In genomic region chr15:41987925-41988275, GRCh38 we compare ENCODE assay signal across 22 cellular contexts. TPM values are rescaled to one million over a fixed set of nuclear protein-coding genes. Genes with fewer than 3 reads are reported as not detected.
DNase-seq lines count a peak whose midpoint lies in the region; ATAC-seq and TF ChIP-seq lines count a peak whose summit lies in the region.
"Had no signal": no experiment of that assay in that cellular context is flagged by ENCODE, and none has a peak within 500 bp of the region (broad histone marks: within the 10 kb centered on the region; RNA-seq: fewer than 3 reads in every experiment).

No MANE protein-coding gene starts in this region.

- no peak for TF ChIP-seq POLR2A in spleen (IDR thresholded peaks at IDR 0.05)

- no peaks in the 10 kb centered on the region for H3K27me3 Mint-ChIP-seq in endodermal cell (ENCODE audit: insufficient read depth)
- H3K27me3 Mint-ChIP-seq: CD4-positive, alpha-beta memory T cell had no signal

- H3K9me3 ChIP-seq in RWPE2 (ENCODE audit: severe bottlenecking) = no peaks in the 10 kb centered on the region
- H3K9me3 ChIP-seq in endodermal cell (ENCODE audit: control insufficient read depth, low read length) = no peaks in the 10 kb centered on the region
- H3K9me3 ChIP-seq in spleen = no peaks in the 10 kb centered on the region

- H3K4me1 ChIP-seq in RWPE2 (ENCODE audit: insufficient read depth, poor library complexity, severe bottlenecking) (no peaks in the 10 kb centered on the region), endodermal cell (ENCODE audit: control insufficient read depth, insufficient read depth, low read length) (no peaks in the 10 kb centered on the region), spleen (peaks cover 0 to 3% (median 0%) of the 10 kb centered on the region in 6 donors)

- TF ChIP-seq CTCF in RWPE2 (IDR thresholded peaks at IDR 0.05; ENCODE audit: poor library complexity, severe bottlenecking) (no peak), endodermal cell (conservative IDR thresholded peaks at IDR 0.05) (no peak), spleen (IDR thresholded peaks at IDR 0.05 in 8 of 11, conservative IDR thresholded peaks at IDR 0.05 in 3 of 11) (no peak)

- DNase-seq in RWPE2 (ENCODE audit: low spot score) (peak; percentile 51), endodermal cell (peak; percentile 22), mesenteric fat pad (ENCODE audit: low spot score) (peak; percentile 74), spleen (peak; percentile 37), substantia nigra (lab: John Stamatoyannopoulos, UW) (no peak)
- DNase-seq: C1 segment of cervical spinal cord; Calu3; CD4-positive, alpha-beta memory T cell; COR-L47; DMS53; DMS79 treated with DMSO at 0.1 percent for 48 hours; GF-D8; H9 had no signal

- H3K4me1 Mint-ChIP-seq in endodermal cell = peaks cover 2% of the 10 kb centered on the region
- H3K4me1 Mint-ChIP-seq: CD4-positive, alpha-beta memory T cell had no signal

- ATAC-seq in RWPE2 (ENCODE audit: low read depth) = no peak
- ATAC-seq in GM21447 (IDR thresholded peaks at IDR 0.05; ENCODE audit: unreplicated experiment) = no peak
- ATAC-seq: GM23338, HCT116 had no signal

- H3K9ac ChIP-seq in endodermal cell (ENCODE audit: extremely low read depth, low read length, poor library complexity, severe bottlenecking) = no peak overlapping the region

- intact Hi-C loops in spleen (cut with DNase I; ENCODE audit: low total_unique reads) = no loop called here

- no peak overlapping the region for H3K4me3 ChIP-seq in RWPE2 (ENCODE audit: severe bottlenecking)
- H3K4me3 ChIP-seq in endodermal cell (ENCODE audit: low read length) = no peak overlapping the region
- H3K4me3 ChIP-seq in spleen = no peak overlapping the region
- H3K4me3 ChIP-seq: GM23338 had no signal

- H3K36me3 Mint-ChIP-seq in endodermal cell (ENCODE audit: low read depth) = no peaks in the 10 kb centered on the region
- H3K36me3 Mint-ChIP-seq: CD4-positive, alpha-beta memory T cell had no signal

- no peak overlapping the region for H3K4me3 Mint-ChIP-seq in endodermal cell
- H3K4me3 Mint-ChIP-seq: CD4-positive, alpha-beta memory T cell; GM23338; H9 had no signal

- no peaks in the 10 kb centered on the region for H3K36me3 ChIP-seq in RWPE2 (ENCODE audit: low read depth)
- H3K36me3 ChIP-seq in endodermal cell (ENCODE audit: control insufficient read depth, insufficient read depth, low read length) = no peaks in the 10 kb centered on the region
- H3K36me3 ChIP-seq in spleen = no peaks in the 10 kb centered on the region

- no peaks in the 10 kb centered on the region for H3K27me3 ChIP-seq in RWPE2 (ENCODE audit: insufficient read depth, poor library complexity, severe bottlenecking)
- no peaks in the 10 kb centered on the region for H3K27me3 ChIP-seq in endodermal cell (ENCODE audit: control insufficient read depth, insufficient read depth, low read length, poor library complexity, severe bottlenecking)
- peaks cover 0 to 20% (median 5%) of the 10 kb centered on the region in 7 donors for H3K27me3 ChIP-seq in spleen (replicated peaks in 1 of 7)

- H3K27ac ChIP-seq in RWPE2 (ENCODE audit: poor library complexity, severe bottlenecking) (no peak overlapping the region), endodermal cell (ENCODE audit: low read depth, low read length) (no peak overlapping the region), spleen (no peak overlapping the region), substantia nigra (ENCODE audit: low read depth, low read length, poor library complexity, severe bottlenecking) (no peak overlapping the region)

- no peak overlapping the region for H3K27ac Mint-ChIP-seq in endodermal cell
- H3K27ac Mint-ChIP-seq: CD4-positive, alpha-beta memory T cell; GM23338 had no signal

- no peaks in the 10 kb centered on the region for H3K9me3 Mint-ChIP-seq in endodermal cell
- H3K9me3 Mint-ChIP-seq: CD4-positive, alpha-beta memory T cell; GM23338; H9 had no signal

- WGBS in endodermal cell (ENCODE audit: insufficient coverage in 1 of 2, insufficient read length in 1 of 2), 2 experiments = 87 to 100% methylated on average over 1 to 10 of the region's 11 CpGs
- 91 to 96% (median 93%) methylated on average over 7 to 11 of the region's 11 CpGs for WGBS in spleen, 5 donors

RNA-seq across cellular contexts. Expression of gene EHD4, which starts 15.5 kb away (rescaled TPM):
- total RNA-seq in endodermal cell (10 to 100 TPM; 16.9 to 17.3 TPM), mesenteric fat pad (35.7 TPM), spleen (10 to 100 TPM; 20.4 to 33.2 (median 22.1) TPM)
- polyA plus RNA-seq in endodermal cell (2013, experiment 1 of 2) = 6.8 TPM
- 7.0 TPM for polyA plus RNA-seq in endodermal cell (2013, experiment 2 of 2)
- polyA plus RNA-seq in spleen = 1 to 10 TPM; 5.5 to 9.7 (median 7.7) TPM

RNA-seq across cellular contexts. Expression of gene PLA2G4E, which starts 32.9 kb away (rescaled TPM):
- total RNA-seq in endodermal cell = not detected
- not detected for polyA plus RNA-seq in endodermal cell (2013, experiment 1 of 2)
- polyA plus RNA-seq in endodermal cell (2013, experiment 2 of 2) = not detected
- not detected for total RNA-seq in mesenteric fat pad
- total RNA-seq in spleen = not detected
- not detected for polyA plus RNA-seq in spleen
- total RNA-seq: A172; A673; CD4-positive, alpha-beta memory T cell; Daoy; G401; GM23338; H4; H9 had no signal
- polyA plus RNA-seq: BJ; CD4-positive, alpha-beta memory T cell; GM23338 had no signal

Comparison
In these comparisons a context has a peak if more than half of its experiments do, and no peak if none do; other contexts are left out.
1. DNase-seq: peak in RWPE2 (single experiment), endodermal cell (single experiment), mesenteric fat pad (single experiment) and spleen (single experiment); none in substantia nigra (0 of 49).